27 cellular contexts compared by ENCODE assay signal in genomic region chrX:86121916-86122315, GRCh38. TPM values are rescaled to one million over a fixed set of nuclear protein-coding genes. Genes with fewer than 3 reads are reported as not detected.
"Had no signal": no experiment of that assay in that cellular context is flagged by ENCODE, and none has a peak within 500 bp of the region (broad histone marks: within the 10 kb centered on the region; RNA-seq: fewer than 3 reads in every experiment).

No MANE protein-coding gene starts in this region.

- H3K27ac Mint-ChIP-seq: activated CD4-positive, alpha-beta memory T cell treated with anti-CD3 and anti-CD28 coated beads, Interleukin-2, amount 10 ng/mL, durations not matched to agents 7 days and 5 days; activated T-cell treated with anti-CD3 and anti-CD28 coated beads, Interleukin-2, amount 50 U/mL, for 72 hours; brain; effector memory CD8-positive, alpha-beta T cell; natural killer cell treated with Interleukin-12 subunit alpha and Interleukin-12 subunit beta and Interleukin-15 and Interleukin-18, amount 100 ng/mL, for 72 hours; T-helper 17 cell had no signal

- H3K9me3 Mint-ChIP-seq: activated CD4-positive, alpha-beta memory T cell treated with anti-CD3 and anti-CD28 coated beads, Interleukin-2, amount 10 ng/mL, durations not matched to agents 7 days and 5 days had no signal

- H3K4me1 ChIP-seq: esophagus squamous epithelium, gastrocnemius medialis, psoas muscle, thyroid gland, upper lobe of right lung had no signal

- H3K27ac ChIP-seq: esophagus squamous epithelium, gastrocnemius medialis, neutrophil, ovary, psoas muscle, thyroid gland, upper lobe of right lung had no signal

- H3K36me3 ChIP-seq: esophagus squamous epithelium, gastrocnemius medialis, neutrophil, ovary, thyroid gland, upper lobe of right lung had no signal

- H3K4me3 ChIP-seq: esophagus squamous epithelium, gastrocnemius medialis, ovary, psoas muscle, thyroid gland, upper lobe of right lung had no signal

- ATAC-seq: activated T-cell treated with anti-CD3 and anti-CD28 coated beads, Interleukin-2, amount 50 U/mL, for 72 hours; effector memory CD8-positive, alpha-beta T cell; gastrocnemius medialis; left cardiac atrium; natural killer cell treated with Interleukin-12 subunit alpha and Interleukin-12 subunit beta and Interleukin-15 and Interleukin-18, amount 100 ng/mL, for 72 hours; psoas muscle; right cardiac atrium; stimulated activated naive CD8-positive, alpha-beta T cell treated with anti-CD3 and anti-CD28 coated beads, Interleukin-15, Interleukin-2, amounts not matched to agents 100 U/mL and 50 U/mL, for 24 hours; T-helper 17 cell; upper lobe of right lung had no signal

- H3K36me3 Mint-ChIP-seq: brain had no signal

- H3K9me3 ChIP-seq: gastrocnemius medialis, neutrophil, ovary, psoas muscle, thyroid gland, upper lobe of right lung had no signal

- DNase-seq: activated CD4-positive, alpha-beta memory T cell treated with anti-CD3 and anti-CD28 coated beads, Interleukin-2, amount 10 ng/mL, durations not matched to agents 7 days and 5 days; activated CD4-positive, alpha-beta T cell treated with anti-CD3 and anti-CD28 coated beads for 48 hours; activated gamma-delta T cell; activated naive CD4-positive, alpha-beta T cell treated with anti-CD3 and anti-CD28 coated beads, Interleukin-2, amount 50 U/mL, for 16 hours; activated T-cell treated with anti-CD3 and anti-CD28 coated beads, Interleukin-2, amount 50 U/mL, for 72 hours; aorta; central memory CD4-positive, alpha-beta T cell; effector memory CD8-positive, alpha-beta T cell; esophagus squamous epithelium; gastrocnemius medialis; hippocampal formation; islet precursor cell; left cardiac atrium; ovary; psoas muscle; right cardiac atrium; stimulated activated CD4-positive, alpha-beta T cell treated with anti-CD3 and anti-CD28 coated beads, Interleukin-12 subunit alpha, Interleukin-12 subunit beta, amount 100 ng/mL, for 4 hours; stimulated activated CD4-positive, alpha-beta T cell treated with anti-CD3 and anti-CD28 coated beads, Interleukin-4, amount 100 ng/mL, for 4 hours; stimulated activated naive CD8-positive, alpha-beta T cell treated with anti-CD3 and anti-CD28 coated beads, Interleukin-15, Interleukin-2, amounts not matched to agents 100 U/mL and 50 U/mL, for 24 hours; T-helper 17 cell; thyroid gland; upper lobe of right lung had no signal

- H3K27me3 ChIP-seq: esophagus squamous epithelium, gastrocnemius medialis, neutrophil, ovary, thyroid gland, upper lobe of right lung had no signal

RNA-seq across cellular contexts. Expression of gene DACH2, which starts 26.3 kb away (rescaled TPM):
- total RNA-seq: activated CD4-positive, alpha-beta memory T cell treated with anti-CD3 and anti-CD28 coated beads, Interleukin-2, amount 10 ng/mL, durations not matched to agents 7 days and 5 days; dermis microvascular lymphatic vessel endothelial cell; gastrocnemius medialis; left cardiac atrium; natural killer cell treated with Interleukin-12 subunit alpha and Interleukin-12 subunit beta and Interleukin-15 and Interleukin-18, amount 100 ng/mL, for 72 hours; psoas muscle; T-helper 17 cell; upper lobe of right lung had no signal
- polyA plus RNA-seq: aorta, liver had no signal
